Comparison of ENCODE assay signal across 9 cellular contexts in the genomic region with DNA sequence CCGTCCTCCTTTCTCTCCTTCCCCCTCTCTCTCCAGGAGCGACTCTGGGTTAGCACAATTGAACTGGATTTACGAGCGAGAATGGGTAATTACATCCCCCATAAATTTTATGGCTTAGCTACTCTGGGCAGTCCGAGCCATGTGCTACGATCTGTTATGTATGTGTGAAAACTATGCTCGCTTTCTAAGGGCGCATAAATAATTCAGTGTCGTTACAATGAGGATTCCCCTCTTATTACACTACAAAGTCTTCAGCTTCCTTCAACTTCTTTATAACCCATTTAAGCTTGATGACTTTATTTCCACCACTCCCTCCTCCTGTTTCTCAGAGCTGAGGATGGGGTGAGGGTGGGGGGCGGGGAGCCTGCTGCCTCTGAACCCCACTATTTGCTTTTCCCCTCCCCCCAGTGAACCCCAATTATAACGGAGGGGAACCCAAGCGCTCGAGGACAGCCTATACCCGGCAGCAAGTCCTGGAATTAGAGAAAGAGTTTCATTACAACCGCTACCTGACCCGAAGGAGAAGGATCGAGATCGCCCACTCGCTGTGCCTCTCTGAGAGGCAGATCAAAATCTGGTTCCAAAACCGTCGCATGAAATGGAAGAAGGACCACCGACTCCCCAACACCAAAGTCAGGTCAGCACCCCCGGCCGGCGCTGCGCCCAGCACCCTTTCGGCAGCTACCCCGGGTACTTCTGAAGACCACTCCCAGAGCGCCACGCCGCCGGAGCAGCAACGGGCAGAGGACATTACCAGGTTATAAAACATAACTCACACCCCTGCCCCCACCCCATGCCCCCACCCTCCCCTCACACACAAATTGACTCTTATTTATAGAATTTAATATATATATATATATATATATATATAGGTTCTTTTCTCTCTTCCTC. TPM values are rescaled to one million over a fixed set of nuclear protein-coding genes. Genes with fewer than 3 reads are reported as not detected.
DNase-seq lines count a peak whose midpoint lies in the region; ATAC-seq and TF ChIP-seq lines count a peak whose summit lies in the region.
"Had no signal": no experiment of that assay in that cellular context is flagged by ENCODE, and none has a peak within 500 bp of the region (broad histone marks: within the 10 kb centered on the region; RNA-seq: fewer than 3 reads in every experiment).

No MANE protein-coding gene starts in this region.

- H3K27me3 ChIP-seq in breast epithelium (no peaks in the 10 kb centered on the region), upper lobe of left lung (peaks cover 1 to 37% (median 25%) of the 10 kb centered on the region in 4 donors)

- no peaks in the 10 kb centered on the region for H3K9me3 Mint-ChIP-seq in MCF 10A (ENCODE audit: unreplicated experiment)
- no peaks in the 10 kb centered on the region for H3K9me3 Mint-ChIP-seq in activated naive CD8-positive, alpha-beta T cell (ENCODE audit: low read depth)

- 16 to 31% methylated on average over 18 to 33 of the region's 33 CpGs for WGBS in upper lobe of left lung, 2 donors

- CTCF ChIA-PET in MCF 10A (lab: Yijun Ruan, JAX), result interaction anchor here (0.6 to 1.0 kb wide), 4 partner anchors 16 to 155 kb away, joined by 3 to 4 read pairs (median 4); no protein-coding TSS in a partner anchor

- H3K4me1 ChIP-seq in breast epithelium (peaks cover 0 to 8% of the 10 kb centered on the region in 2 donors), mucosa of descending colon (ENCODE audit: low read depth) (peaks cover 4% of the 10 kb centered on the region), upper lobe of left lung (peaks cover 0 to 16% (median 5%) of the 10 kb centered on the region in 4 donors)

- TF ChIP-seq CTCF in breast epithelium (IDR thresholded peaks at IDR 0.05), result no peak
- no peak for TF ChIP-seq CTCF in MCF 10A (IDR thresholded peaks at IDR 0.05; ENCODE audit: unreplicated experiment)
- TF ChIP-seq CTCF in mucosa of descending colon (IDR thresholded peaks at IDR 0.05), result no peak
- TF ChIP-seq CTCF in upper lobe of left lung (IDR thresholded peaks at IDR 0.05), result no peak

- ATAC-seq in mucosa of descending colon (peak; percentile 51), upper lobe of left lung (ENCODE audit: low FRiP score in 2 of 2) (no peak), GM18520 (IDR thresholded peaks at IDR 0.05; ENCODE audit: unreplicated experiment) (no peak)

- peak overlapping the region; percentile 17 to 72 (median 66) for H3K4me3 ChIP-seq in breast epithelium
- no peak overlapping the region for H3K4me3 ChIP-seq in mucosa of descending colon
- H3K4me3 ChIP-seq in upper lobe of left lung, result peak overlapping the region in 3 of 4 donors; percentile 27 to 50 (median 50)

- H3K27ac Mint-ChIP-seq in MCF 10A (ENCODE audit: low read depth, unreplicated experiment), result no peak overlapping the region
- peak overlapping the region; percentile 61 for H3K27ac Mint-ChIP-seq in activated naive CD8-positive, alpha-beta T cell

- TF ChIP-seq EP300 in upper lobe of left lung (IDR thresholded peaks at IDR 0.05), result no peak

- H3K4me1 Mint-ChIP-seq in MCF 10A (ENCODE audit: insufficient read depth, unreplicated experiment), result peaks cover 11% of the 10 kb centered on the region
- H3K4me1 Mint-ChIP-seq in activated naive CD8-positive, alpha-beta T cell (ENCODE audit: low read depth), result peaks cover 34% of the 10 kb centered on the region

- H3K27me3 Mint-ChIP-seq in MCF 10A (ENCODE audit: insufficient read depth, unreplicated experiment), result no peaks in the 10 kb centered on the region
- H3K27me3 Mint-ChIP-seq in activated naive CD8-positive, alpha-beta T cell, result peaks cover 43% of the 10 kb centered on the region

- H3K36me3 ChIP-seq in breast epithelium, result no peaks in the 10 kb centered on the region
- H3K36me3 ChIP-seq in mucosa of descending colon (ENCODE audit: low read depth), result no peaks in the 10 kb centered on the region
- H3K36me3 ChIP-seq in upper lobe of left lung, result no peaks in the 10 kb centered on the region

- no peaks in the 10 kb centered on the region for H3K36me3 Mint-ChIP-seq in MCF 10A (ENCODE audit: insufficient read depth, unreplicated experiment)
- no peaks in the 10 kb centered on the region for H3K36me3 Mint-ChIP-seq in activated naive CD8-positive, alpha-beta T cell

- TF ChIP-seq POLR2A in breast epithelium (IDR thresholded peaks at IDR 0.05) (no peak), upper lobe of left lung (IDR thresholded peaks at IDR 0.05) (no peak)

- POLR2A ChIA-PET in MCF 10A (lab: Yijun Ruan, JAX), result no interaction called here

- H3K9me3 ChIP-seq in breast epithelium (no peaks in the 10 kb centered on the region), mucosa of descending colon (no peaks in the 10 kb centered on the region), upper lobe of left lung (no peaks in the 10 kb centered on the region)

- BruUV-seq in MCF 10A (replicated peaks; lab: Mats Ljungman, UMichigan), result no TSS peak

- peak overlapping the region in 1 of 2 donors; percentile 17 for H3K27ac ChIP-seq in breast epithelium
- no peak overlapping the region for H3K27ac ChIP-seq in upper lobe of left lung

- no peak overlapping the region for H3K4me3 Mint-ChIP-seq in MCF 10A (ENCODE audit: unreplicated experiment)
- peak overlapping the region; percentile 85 for H3K4me3 Mint-ChIP-seq in activated naive CD8-positive, alpha-beta T cell

- intact Hi-C loops in breast epithelium (cut with DNase I; ENCODE audit: low total_unique reads) (no loop called here), MCF 10A (cut with micrococcal nuclease) (no loop called here), mucosa of descending colon (cut with DNase I, micrococcal nuclease) (no loop called here)

- DNase-seq in breast epithelium (ENCODE audit: low spot score in 2 of 2), result no peak
- no peak for DNase-seq in MCF 10A (ENCODE audit: unreplicated experiment)
- no peak for DNase-seq in mucosa of descending colon
- peak in 1 of 2 donors; percentile 76 for DNase-seq in upper lobe of left lung
- no peak for DNase-seq in GDM1 (lab: John Stamatoyannopoulos, UW)
- DNase-seq in central memory CD4-positive, alpha-beta T cell, result no peak

RNA-seq across cellular contexts. Expression of gene HOXC4, which starts 1.1 kb away (rescaled TPM):
- 1 to 10 TPM; 1.8 to 2.3 (median 1.9) TPM for total RNA-seq in breast epithelium
- total RNA-seq in MCF 10A (2022), result 1.7 and 1.8 TPM in 2 replicates
- total RNA-seq in mucosa of descending colon, result 1 to 10 TPM in 1 of 3 donors, not detected in 2; 2.3 TPM
- 1 to 10 TPM in 1 of 6 donors, under 1 TPM in 2, not detected in 3; 0.40 to 1.0 (median 0.59) TPM for total RNA-seq in upper lobe of left lung
- total RNA-seq: chondrocyte had no signal

RNA-seq across cellular contexts. Expression of gene HOXC5, which starts 21.8 kb away (rescaled TPM):
- total RNA-seq in breast epithelium, result under 1 TPM; 0.73 to 0.98 (median 0.96) TPM
- 0.74 TPM in 1 of 2 replicates, not detected in the other for total RNA-seq in MCF 10A (2022)
- total RNA-seq in mucosa of descending colon, result not detected
- under 1 TPM in 3 of 6 donors, not detected in 3; 0.11 to 0.22 (median 0.17) TPM for total RNA-seq in upper lobe of left lung
- total RNA-seq: chondrocyte had no signal

RNA-seq across cellular contexts. Expression of gene HOXC6, which starts 26.4 kb away (rescaled TPM):
- total RNA-seq in breast epithelium, result 1 to 10 TPM; 3.3 to 4.1 (median 4.0) TPM
- 7.1 and 11.5 TPM in 2 replicates for total RNA-seq in MCF 10A (2022)
- under 1 TPM in 2 of 3 donors, not detected in 1; 0.22 to 0.32 TPM for total RNA-seq in mucosa of descending colon
- total RNA-seq in upper lobe of left lung, result under 1 TPM in 2 of 6 donors, not detected in 4; 0.40 to 0.92 TPM
- total RNA-seq: chondrocyte had no signal

RNA-seq across cellular contexts. Expression of gene HOXC8, which starts 45.9 kb away (rescaled TPM):
- total RNA-seq in breast epithelium (1 to 10 TPM in 2 of 3 donors, under 1 TPM in 1; 0.73 to 5.4 (median 2.0) TPM), MCF 10A (2022) (6.0 and 6.9 TPM in 2 replicates), mucosa of descending colon (not detected), upper lobe of left lung (not detected)
- total RNA-seq: chondrocyte had no signal

RNA-seq across cellular contexts. Expression of gene HOXC9, which starts 54.7 kb away (rescaled TPM):
- total RNA-seq in breast epithelium, result 10 to 100 TPM in 1 of 3 donors, 1 to 10 TPM in 2; 3.8 to 16.8 (median 4.6) TPM
- 5.2 and 6.0 TPM in 2 replicates for total RNA-seq in MCF 10A (2022)
- total RNA-seq in mucosa of descending colon, result not detected
- total RNA-seq in upper lobe of left lung, result under 1 TPM in 2 of 6 donors, not detected in 4; 0.17 to 0.23 TPM
- total RNA-seq: chondrocyte had no signal
